ENCODE assay signal across 29 cellular contexts in genomic region chr16:79805621-79806020, GRCh38.
A peak's percentile ranks its signal among the peaks of the same experiment; 100 is the strongest.
DNase-seq lines count a peak whose midpoint lies in the region; ATAC-seq and TF ChIP-seq lines count a peak whose summit lies in the region.
"Had no signal": no experiment of that assay in that cellular context is flagged by ENCODE, and none has a peak within 500 bp of the region (broad histone marks: within the 10 kb centered on the region; RNA-seq: fewer than 3 reads in every experiment).

No MANE protein-coding gene starts in this region.

- 0 out of 2 replicates have a peak, but pooled peaks cover 5% of the 10 kb centered on the region for H3K9me2 ChIP-seq in GM23338 (ENCODE audit: insufficient read depth)

- H3K27me3 Mint-ChIP-seq in GM23338 (ENCODE audit: insufficient read depth, low read depth, poor library complexity) = peaks cover 2% of the 10 kb centered on the region
- peaks cover 9% of the 10 kb centered on the region in 2 donors for H3K27me3 Mint-ChIP-seq in T-cell
- H3K27me3 Mint-ChIP-seq: type B pancreatic cell had no signal

- H3K4me1 Mint-ChIP-seq in GM23338 (peaks cover 14% of the 10 kb centered on the region), T-cell (no peaks in the 10 kb centered on the region)
- H3K4me1 Mint-ChIP-seq: activated CD4-positive, alpha-beta T cell treated with anti-CD3 and anti-CD28 coated beads for 36 hours; activated naive CD4-positive, alpha-beta T cell treated with anti-CD3 and anti-CD28 coated beads, Interleukin-2, amount 10 ng/mL, durations not matched to agents 7 days and 5 days; activated T-helper 17 cell treated with anti-CD3 and anti-CD28 coated beads, Interleukin-2, amount 50 U/mL, for 72 hours; CD14-positive monocyte; naive thymus-derived CD4-positive, alpha-beta T cell had no signal

- H3K4me3 Mint-ChIP-seq in GM23338 (no peak overlapping the region), T-cell (no peak overlapping the region)
- H3K4me3 Mint-ChIP-seq: activated CD4-positive, alpha-beta T cell treated with anti-CD3 and anti-CD28 coated beads for 36 hours; activated CD8-positive, alpha-beta T cell treated with anti-CD3 and anti-CD28 coated beads, Interleukin-2, amount 10 ng/mL, durations not matched to agents 7 days and 5 days; activated naive CD4-positive, alpha-beta T cell treated with anti-CD3 and anti-CD28 coated beads, Interleukin-2, amount 10 ng/mL, durations not matched to agents 7 days and 5 days; activated T-helper 17 cell treated with anti-CD3 and anti-CD28 coated beads, Interleukin-2, amount 50 U/mL, for 72 hours; CD14-positive monocyte; naive thymus-derived CD4-positive, alpha-beta T cell; T-helper 2 cell treated with Interferon-gamma antibody and Interleukin-4, amounts not matched to agents 5 μg/mL and 100 μg/mL, for 36 hours; type B pancreatic cell had no signal

- no peak overlapping the region for H3K4me2 ChIP-seq in GM23338

- TF ChIP-seq CTCF in GM23338 (conservative IDR thresholded peaks at IDR 0.05; ENCODE audit: low read depth in 2 of 2) = no peak
- TF ChIP-seq CTCF in astrocyte of the cerebellum (IDR thresholded peaks at IDR 0.05; ENCODE audit: low read depth, low read length, missing control alignments) = no peak

- H3F3A ChIP-seq in GM23338 (replicated peaks; ENCODE audit: low read depth) = no peaks in the 10 kb centered on the region

- H3K27ac Mint-ChIP-seq in GM23338 = no peak overlapping the region
- H3K27ac Mint-ChIP-seq in T-cell = no peak overlapping the region
- H3K27ac Mint-ChIP-seq: activated CD4-positive, alpha-beta T cell treated with anti-CD3 and anti-CD28 coated beads for 36 hours; activated CD8-positive, alpha-beta T cell treated with anti-CD3 and anti-CD28 coated beads, Interleukin-2, amount 10 ng/mL, durations not matched to agents 7 days and 5 days; activated naive CD4-positive, alpha-beta T cell treated with anti-CD3 and anti-CD28 coated beads, Interleukin-2, amount 10 ng/mL, durations not matched to agents 7 days and 5 days; activated T-helper 17 cell treated with anti-CD3 and anti-CD28 coated beads, Interleukin-2, amount 50 U/mL, for 72 hours; CD14-positive monocyte; naive thymus-derived CD4-positive, alpha-beta T cell; T-helper 2 cell treated with Interferon-gamma antibody and Interleukin-4, amounts not matched to agents 5 μg/mL and 100 μg/mL, for 36 hours; type B pancreatic cell had no signal

- H4K20me1 ChIP-seq in GM23338 (replicated peaks; ENCODE audit: insufficient read depth) = no peaks in the 10 kb centered on the region

- DNase-seq in GM23338 (ENCODE audit: low spot score) (peak; percentile 16), astrocyte of the cerebellum (ENCODE audit: low read depth) (peak; percentile 52), iPS DF 19.7 (ENCODE audit: low read depth, low spot score) (peak; percentile 50), non-pigmented ciliary epithelial cell (ENCODE audit: low read depth) (peak; percentile 19), cerebellar nuclear complex (lab: John Stamatoyannopoulos, UW) (no peak), T1000 (lab: John Stamatoyannopoulos, UW) (no peak), MV-4-11 (lab: John Stamatoyannopoulos, UW) (no peak), T-cell (no peak)
- DNase-seq: activated CD4-positive, alpha-beta T cell treated with anti-CD3 and anti-CD28 coated beads for 36 hours; activated CD8-positive, alpha-beta T cell treated with anti-CD3 and anti-CD28 coated beads, Interleukin-2, amount 10 ng/mL, durations not matched to agents 7 days and 5 days; activated naive CD4-positive, alpha-beta T cell treated with anti-CD3 and anti-CD28 coated beads, Interleukin-2, amount 10 ng/mL, durations not matched to agents 7 days and 5 days; adrenal gland; Caco-2; DMS53; kidney; midbrain; naive thymus-derived CD4-positive, alpha-beta T cell; NCI-H2107; NCI-H446; occipital lobe; OCI-M1; SHP77; stimulated activated naive CD4-positive, alpha-beta T cell had no signal

- POLR2A ChIA-PET in T-cell (lab: Charles Lee) = no interaction called here

- H3K4me3 ChIP-seq in GM23338 (no peak overlapping the region), astrocyte of the cerebellum (ENCODE audit: low read depth, low read length) (no peak overlapping the region)
- H3K4me3 ChIP-seq: adrenal gland, breast epithelium had no signal

- H3K27ac ChIP-seq in GM23338 (ENCODE audit: low read depth) = no peak overlapping the region
- H3K27ac ChIP-seq: adrenal gland, breast epithelium had no signal

- no peaks in the 10 kb centered on the region for H3K79me2 ChIP-seq in GM23338 (replicated peaks; ENCODE audit: insufficient read depth)

- H3K4me1 ChIP-seq in GM23338 (ENCODE audit: insufficient read depth) = no peaks in the 10 kb centered on the region
- H3K4me1 ChIP-seq: adrenal gland, breast epithelium had no signal

- H3K27me3 ChIP-seq in GM23338 (ENCODE audit: insufficient read depth) = no peaks in the 10 kb centered on the region
- H3K27me3 ChIP-seq: adrenal gland, breast epithelium had no signal

- H3K36me3 Mint-ChIP-seq in GM23338 (ENCODE audit: low read depth) (peaks cover 15% of the 10 kb centered on the region), T-cell (no peaks in the 10 kb centered on the region)
- H3K36me3 Mint-ChIP-seq: activated naive CD4-positive, alpha-beta T cell treated with anti-CD3 and anti-CD28 coated beads, Interleukin-2, amount 10 ng/mL, durations not matched to agents 7 days and 5 days; CD14-positive monocyte; naive thymus-derived CD4-positive, alpha-beta T cell; type B pancreatic cell had no signal

- peaks cover 20% of the 10 kb centered on the region for H3K9me3 Mint-ChIP-seq in GM23338
- H3K9me3 Mint-ChIP-seq in T-cell = peaks cover 0 to under 1% (median 0%) of the 10 kb centered on the region in 3 donors
- H3K9me3 Mint-ChIP-seq: activated naive CD4-positive, alpha-beta T cell treated with anti-CD3 and anti-CD28 coated beads, Interleukin-2, amount 10 ng/mL, durations not matched to agents 7 days and 5 days; activated T-helper 17 cell treated with anti-CD3 and anti-CD28 coated beads, Interleukin-2, amount 50 U/mL, for 72 hours had no signal

- in situ Hi-C loops in astrocyte of the cerebellum (cut with HindIII; ENCODE audit: low sequenced_read_pairs) = no loop called here

- CTCF ChIA-PET in T-cell (lab: Charles Lee) = no interaction called here

- H2AFZ ChIP-seq in GM23338 = no peak overlapping the region

- no peaks in the 10 kb centered on the region for H3K36me3 ChIP-seq in GM23338 (ENCODE audit: insufficient read depth)
- H3K36me3 ChIP-seq: adrenal gland, breast epithelium had no signal

- ATAC-seq in GM23338 (peak; percentile 67), T-cell (replicated peaks in 1 of 4) (no peak)
- ATAC-seq: activated CD4-positive, alpha-beta T cell treated with anti-CD3 and anti-CD28 coated beads for 36 hours; activated CD8-positive, alpha-beta T cell treated with anti-CD3 and anti-CD28 coated beads, Interleukin-2, amount 10 ng/mL, durations not matched to agents 7 days and 5 days; activated T-helper 17 cell treated with anti-CD3 and anti-CD28 coated beads, Interleukin-2, amount 50 U/mL, for 72 hours; HCT116; naive thymus-derived CD4-positive, alpha-beta T cell had no signal

Comparison
In these comparisons a context has a peak if more than half of its experiments do, and no peak if none do; other contexts are left out.
1. DNase-seq: peak in GM23338 (single experiment), astrocyte of the cerebellum (single experiment), iPS DF 19.7 (single experiment) and non-pigmented ciliary epithelial cell (single experiment); none in cerebellar nuclear complex (0 of 2), T1000 (single experiment), MV-4-11 (single experiment) and T-cell (0 of 34).